ENCODE assay signal across 18 cellular contexts in the genomic region with DNA sequence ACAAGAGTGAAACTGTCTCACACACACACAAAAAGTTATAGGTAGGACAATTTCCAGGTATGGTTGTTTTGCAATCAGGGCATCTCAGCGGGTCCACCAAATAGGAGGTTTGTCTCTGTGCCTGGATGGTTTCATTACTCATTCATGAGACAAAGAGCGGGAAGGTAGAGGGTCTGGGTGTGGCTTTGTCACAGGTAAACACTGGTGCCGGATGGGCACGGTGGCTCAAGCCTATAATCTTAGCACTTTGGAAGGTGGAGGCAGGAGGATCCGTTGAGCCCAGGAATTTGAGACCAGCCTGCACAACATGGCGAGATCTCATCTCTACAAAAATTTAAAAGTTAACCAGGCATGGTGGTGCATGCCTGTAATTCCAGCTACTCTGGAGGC. TPM values are rescaled to one million over a fixed set of nuclear protein-coding genes. Genes with fewer than 3 reads are reported as not detected.
A peak's percentile ranks its signal among the peaks of the same experiment; 100 is the strongest.
DNase-seq lines count a peak whose midpoint lies in the region; ATAC-seq and TF ChIP-seq lines count a peak whose summit lies in the region.
"Had no signal": no experiment of that assay in that cellular context is flagged by ENCODE, and none has a peak within 500 bp of the region (broad histone marks: within the 10 kb centered on the region; RNA-seq: fewer than 3 reads in every experiment).

No MANE protein-coding gene starts in this region.

- POLR2A ChIA-PET in Caco-2 (lab: Charles Lee) = no interaction called here
- POLR2A ChIA-PET in naive thymus-derived CD8-positive, alpha-beta T cell (lab: Charles Lee) = no interaction called here

- H3K36me3 Mint-ChIP-seq in Caco-2 (ENCODE audit: insufficient read depth, unreplicated experiment) (peaks cover 90% of the 10 kb centered on the region), progenitor cell of endocrine pancreas (ENCODE audit: insufficient read depth) (no peaks in the 10 kb centered on the region)
- H3K36me3 Mint-ChIP-seq in naive thymus-derived CD8-positive, alpha-beta T cell = no peaks in the 10 kb centered on the region
- H3K36me3 Mint-ChIP-seq: CD14-positive monocyte had no signal

- no peaks in the 10 kb centered on the region for H3K27me3 ChIP-seq in Caco-2 (replicated peaks; ENCODE audit: control insufficient read depth, insufficient read depth, low read length)
- H3K27me3 ChIP-seq: SJSA1 had no signal

- H3K9me3 ChIP-seq in Caco-2 = no peaks in the 10 kb centered on the region
- H3K9me3 ChIP-seq: SJSA1 had no signal

- TF ChIP-seq CTCF in Caco-2 (IDR thresholded peaks at IDR 0.05; ENCODE audit: insufficient read depth in 1 of 2, low read depth in 1 of 2, low read length in 1 of 2, severe bottlenecking in 1 of 2, unreplicated experiment in 1 of 2) = no peak
- no peak for TF ChIP-seq CTCF in epithelial cell of esophagus (IDR thresholded peaks at IDR 0.05; ENCODE audit: insufficient read depth, low read depth, low read length, missing control alignments)
- TF ChIP-seq CTCF in progenitor cell of endocrine pancreas (IDR thresholded peaks at IDR 0.05; ENCODE audit: unreplicated experiment) = no peak

- H3K4me1 ChIP-seq in Caco-2 = peaks cover 47% of the 10 kb centered on the region
- H3K4me1 ChIP-seq: SJSA1 had no signal

- ATAC-seq in HG03175 (IDR thresholded peaks at IDR 0.05; ENCODE audit: unreplicated experiment) = no peak
- ATAC-seq in naive thymus-derived CD8-positive, alpha-beta T cell = no peak

- CTCF ChIA-PET in Caco-2 (lab: Charles Lee) = no interaction called here

- no peaks in the 10 kb centered on the region for H3K36me3 ChIP-seq in Caco-2 (ENCODE audit: control insufficient read depth, insufficient read depth, low read length)
- H3K36me3 ChIP-seq: SJSA1 had no signal

- no peak overlapping the region for H3K4me3 Mint-ChIP-seq in Caco-2 (ENCODE audit: unreplicated experiment)
- no peak overlapping the region for H3K4me3 Mint-ChIP-seq in progenitor cell of endocrine pancreas (ENCODE audit: low read depth)
- H3K4me3 Mint-ChIP-seq in naive thymus-derived CD8-positive, alpha-beta T cell = no peak overlapping the region
- H3K4me3 Mint-ChIP-seq: CD14-positive monocyte had no signal

- H3K4me1 Mint-ChIP-seq in Caco-2 (ENCODE audit: low read depth, unreplicated experiment) (peaks cover 52% of the 10 kb centered on the region), progenitor cell of endocrine pancreas (ENCODE audit: low read depth) (peaks cover 49% of the 10 kb centered on the region)
- peaks cover 0 to 5% (median 2%) of the 10 kb centered on the region in 4 donors for H3K4me1 Mint-ChIP-seq in naive thymus-derived CD8-positive, alpha-beta T cell

- no peaks in the 10 kb centered on the region for H3K9me3 Mint-ChIP-seq in Caco-2 (ENCODE audit: unreplicated experiment)
- H3K9me3 Mint-ChIP-seq in progenitor cell of endocrine pancreas (ENCODE audit: low read depth) = peaks cover 4% of the 10 kb centered on the region
- no peaks in the 10 kb centered on the region for H3K9me3 Mint-ChIP-seq in naive thymus-derived CD8-positive, alpha-beta T cell

- intact Hi-C loops in Caco-2 (cut with micrococcal nuclease; ENCODE audit: unreplicated experiment) = no loop called here

- H3K27ac Mint-ChIP-seq in Caco-2 (ENCODE audit: unreplicated experiment) = peak overlapping the region; percentile 46
- peak overlapping the region; percentile 35 for H3K27ac Mint-ChIP-seq in progenitor cell of endocrine pancreas
- H3K27ac Mint-ChIP-seq in naive thymus-derived CD8-positive, alpha-beta T cell = no peak overlapping the region
- H3K27ac Mint-ChIP-seq: CD14-positive monocyte had no signal

- no peak overlapping the region for H3K4me3 ChIP-seq in Caco-2 (ENCODE audit: low read depth, low read length)
- no peak overlapping the region for H3K4me3 ChIP-seq in epithelial cell of esophagus (ENCODE audit: low read length)
- H3K4me3 ChIP-seq: SJSA1 had no signal

- no TSS peak for BruUV-seq in Caco-2 (replicated peaks; lab: Mats Ljungman, UMichigan)

- DNase-seq in Caco-2 (no peak), NCI-H69 (lab: John Stamatoyannopoulos, UW) (peak; percentile 70), epithelial cell of esophagus (ENCODE audit: low read depth) (peak; percentile 25), progenitor cell of endocrine pancreas (ENCODE audit: low spot score, unreplicated experiment) (no peak)
- no peak for DNase-seq in NK-92 treated with Interleukin-12 subunit alpha and Interleukin-12 subunit beta, amount 100 ng/mL, for 24 hours (lab: John Stamatoyannopoulos, UW)
- DNase-seq in naive thymus-derived CD8-positive, alpha-beta T cell = no peak
- DNase-seq: COR-L47, HCEC 1CT, KG1, NCI-H1092 treated with DMSO at 0.1 percent for 48 hours, NCI-H1694 treated with DMSO at 0.1 percent for 48 hours, NCI-H345, NCI-H526, OCI-M1, SW 1271 had no signal

- H3K27me3 Mint-ChIP-seq in Caco-2 (ENCODE audit: insufficient read depth, unreplicated experiment) = no peaks in the 10 kb centered on the region
- H3K27me3 Mint-ChIP-seq in progenitor cell of endocrine pancreas = no peaks in the 10 kb centered on the region
- no peaks in the 10 kb centered on the region for H3K27me3 Mint-ChIP-seq in naive thymus-derived CD8-positive, alpha-beta T cell

RNA-seq across cellular contexts. Expression of a gene that starts 16.3 kb away (rescaled TPM):
- total RNA-seq in Caco-2 (2022) (37.9 and 47.7 TPM in 2 replicates), progenitor cell of endocrine pancreas (0.91 and 1.5 TPM in 2 replicates)
- under 1 TPM; 0.13 to 0.30 TPM for total RNA-seq in naive thymus-derived CD8-positive, alpha-beta T cell
- polyA plus RNA-seq in naive thymus-derived CD8-positive, alpha-beta T cell = under 1 TPM in 1 of 3 donors, not detected in 2; 0.10 TPM
- total RNA-seq: SJSA1 had no signal
- polyA plus RNA-seq: CD14-positive monocyte had no signal

RNA-seq across cellular contexts. Expression of a gene that starts 32.7 kb away (rescaled TPM):
- total RNA-seq in Caco-2 (2022) (10.7 TPM in 2 replicates), progenitor cell of endocrine pancreas (27.7 and 30.1 TPM in 2 replicates)
- total RNA-seq in naive thymus-derived CD8-positive, alpha-beta T cell = 10 to 100 TPM; 18.6 to 20.8 TPM
- 10 to 100 TPM; 16.2 to 18.6 (median 17.9) TPM for polyA plus RNA-seq in naive thymus-derived CD8-positive, alpha-beta T cell

RNA-seq across cellular contexts. Expression of a gene that starts 48.6 kb away (rescaled TPM):
- total RNA-seq in Caco-2 (2022) (32.5 and 33.8 TPM in 2 replicates), progenitor cell of endocrine pancreas (31.2 and 34.1 TPM in 2 replicates)
- 10 to 100 TPM; 35.9 to 37.1 TPM for total RNA-seq in naive thymus-derived CD8-positive, alpha-beta T cell
- polyA plus RNA-seq in naive thymus-derived CD8-positive, alpha-beta T cell = 10 to 100 TPM; 10.2 to 27.2 (median 23.0) TPM

Comparison
In these comparisons a context has a peak if more than half of its experiments do, and no peak if none do; other contexts are left out.
1. DNase-seq: peak in NCI-H69 (single experiment) and epithelial cell of esophagus (single experiment); none in Caco-2 (0 of 2), progenitor cell of endocrine pancreas (single experiment), NK-92 treated with Interleukin-12 subunit alpha and Interleukin-12 subunit beta, amount 100 ng/mL, for 24 hours (single experiment) and naive thymus-derived CD8-positive, alpha-beta T cell (0 of 10).
2. H3K27ac Mint-ChIP-seq: peak in Caco-2 (single experiment) and progenitor cell of endocrine pancreas (single experiment); none in naive thymus-derived CD8-positive, alpha-beta T cell (0 of 10).
3. RNA of a gene that starts 16.3 kb away (total RNA-seq): 37.9 to 47.7 TPM in Caco-2; 0.91 to 1.5 TPM in progenitor cell of endocrine pancreas and 0.13 to 0.30 TPM in naive thymus-derived CD8-positive, alpha-beta T cell; every median in the first group is over 10 times any median in the second.